ENCODE assay signal across 8 cellular contexts in genomic region chr19:17107546-17108452, GRCh38. TPM values are rescaled to one million over a fixed set of nuclear protein-coding genes. Genes with fewer than 3 reads are reported as not detected.
DNase-seq lines count a peak whose midpoint lies in the region; ATAC-seq and TF ChIP-seq lines count a peak whose summit lies in the region.

No MANE protein-coding gene starts in this region.

- no peak overlapping the region for H3K4me3 ChIP-seq in cardiac fibroblast (replicated peaks in 1 of 2; ENCODE audit: low read depth in 2 of 2, low read length in 2 of 2)
- H3K4me3 ChIP-seq in left lung: peak overlapping the region in 1 of 2 donors; percentile 13
- peak overlapping the region; percentile 48 to 58 for H3K4me3 ChIP-seq in stomach smooth muscle (ENCODE audit: low read length in 2 of 2)

- TF ChIP-seq CTCF in cardiac fibroblast (IDR thresholded peaks at IDR 0.05; ENCODE audit: low read depth, low read length) (no peak), left lung (IDR thresholded peaks at IDR 0.05) (no peak)

- peak overlapping the region; percentile 58 to 93 for H3K27ac ChIP-seq in left lung
- H3K27ac ChIP-seq in stomach smooth muscle (ENCODE audit: low read length): peak overlapping the region; percentile 94

- DNase-seq in ELR (ENCODE audit: low read depth): peak; percentile 98
- peak; percentile 71 for DNase-seq in NCI-H460 (ENCODE audit: extremely low read depth, low read depth)
- peak; percentile 95 to 99 for DNase-seq in cardiac fibroblast (ENCODE audit: low read depth in 2 of 2)
- DNase-seq in left lung: peak; percentile 86 to 92
- no peak for DNase-seq in middle frontal gyrus (ENCODE audit: extremely low spot score, low spot score)
- no peak for DNase-seq in NCI-H1105 (lab: John Stamatoyannopoulos, UW)

- peaks cover 5 to 87% of the 10 kb centered on the region in 2 donors for H3K4me1 ChIP-seq in left lung
- H3K4me1 ChIP-seq in stomach smooth muscle (ENCODE audit: control insufficient read depth, insufficient read depth, low read length): peaks cover 21% of the 10 kb centered on the region

- ATAC-seq in left lung: peak; percentile 81
- ATAC-seq in GM21717 (IDR thresholded peaks at IDR 0.05; ENCODE audit: unreplicated experiment): no peak

- peak overlapping the region; percentile 47 to 51 for H3K9ac ChIP-seq in stomach smooth muscle (ENCODE audit: low read length in 2 of 2)

- H3K36me3 ChIP-seq in left lung: peaks cover 0 to 52% of the 10 kb centered on the region in 2 donors
- peaks cover 15 to 30% of the 10 kb centered on the region in 2 donors for H3K36me3 ChIP-seq in stomach smooth muscle (ENCODE audit: control insufficient read depth in 2 of 2, insufficient read depth in 2 of 2, low read length in 2 of 2)

- H3K9me3 ChIP-seq in left lung (no peaks in the 10 kb centered on the region), stomach smooth muscle (ENCODE audit: control insufficient read depth in 2 of 2, low read length in 2 of 2) (no peaks in the 10 kb centered on the region)

- intact Hi-C loops in left lung (cut with DNase I): no loop called here

- H3K27me3 ChIP-seq in left lung (no peaks in the 10 kb centered on the region), stomach smooth muscle (ENCODE audit: control insufficient read depth in 1 of 2, insufficient read depth in 2 of 2, low read length in 2 of 2) (no peaks in the 10 kb centered on the region)

RNA-seq across cellular contexts. Expression of gene MYO9B, which starts 32.2 kb away (rescaled TPM):
- 12.4 and 13.5 TPM in 2 replicates for total RNA-seq in NCI-H460 (2014; rRNA removed; shearing (Covaris generic))
- polyA plus RNA-seq in NCI-H460 (2014; cell fraction: nucleus; rRNA removed): 25.4 and 38.0 TPM in 2 replicates
- 100 to 1,000 TPM in 1 of 2 donors, 10 to 100 TPM in 1; 89.5 to 149 TPM for total RNA-seq in left lung

RNA-seq across cellular contexts. Expression of gene HAUS8, which starts 32.5 kb away (rescaled TPM):
- 5.1 and 7.2 TPM in 2 replicates for total RNA-seq in NCI-H460 (2014; rRNA removed; shearing (Covaris generic))
- polyA plus RNA-seq in NCI-H460 (2014; cell fraction: nucleus; rRNA removed): 9.3 and 19.1 TPM in 2 replicates
- total RNA-seq in left lung: 10 to 100 TPM in 1 of 2 donors, 1 to 10 TPM in 1; 8.4 to 11.6 TPM

Comparison
In these comparisons a context has a peak if more than half of its experiments do, and no peak if none do; other contexts are left out.
1. DNase-seq: peak in ELR (single experiment), NCI-H460 (single experiment), cardiac fibroblast (2 of 2) and left lung (2 of 2); none in middle frontal gyrus (single experiment) and NCI-H1105 (single experiment).
2. H3K4me3 ChIP-seq: peak in stomach smooth muscle (2 of 2); none in cardiac fibroblast (0 of 2).